Comparison of ENCODE assay signal across 11 cellular contexts in genomic region chr2:64482765-64483504, GRCh38. TPM values are rescaled to one million over a fixed set of nuclear protein-coding genes. Genes with fewer than 3 reads are reported as not detected.
DNase-seq lines count a peak whose midpoint lies in the region; ATAC-seq and TF ChIP-seq lines count a peak whose summit lies in the region.
"Had no signal": no experiment of that assay in that cellular context is flagged by ENCODE, and none has a peak within 500 bp of the region (broad histone marks: within the 10 kb centered on the region; RNA-seq: fewer than 3 reads in every experiment).

No MANE protein-coding gene starts in this region.

- no peak overlapping the region for H3K27ac Mint-ChIP-seq in activated T-helper 17 cell treated with anti-CD3 and anti-CD28 coated beads, Interleukin-2, amount 50 U/mL, for 72 hours
- no peak overlapping the region for H3K27ac Mint-ChIP-seq in activated CD8-positive, alpha-beta T cell treated with anti-CD3 and anti-CD28 coated beads, Interleukin-2, amount 10 ng/mL, durations not matched to agents 7 days and 5 days

- H3K9me3 Mint-ChIP-seq in activated T-helper 17 cell treated with anti-CD3 and anti-CD28 coated beads, Interleukin-2, amount 50 U/mL, for 72 hours: no peaks in the 10 kb centered on the region
- no peaks in the 10 kb centered on the region for H3K9me3 Mint-ChIP-seq in activated CD8-positive, alpha-beta T cell treated with anti-CD3 and anti-CD28 coated beads, Interleukin-2, amount 10 ng/mL, durations not matched to agents 7 days and 5 days (ENCODE audit: insufficient read depth)
- H3K9me3 Mint-ChIP-seq: activated T-cell treated with anti-CD3 and anti-CD28 coated beads, Interleukin-2, amount 50 U/mL, for 4 hours; CD8-positive, alpha-beta memory T cell had no signal

- H3K4me1 Mint-ChIP-seq in activated T-helper 17 cell treated with anti-CD3 and anti-CD28 coated beads, Interleukin-2, amount 50 U/mL, for 72 hours: no peaks in the 10 kb centered on the region
- H3K4me1 Mint-ChIP-seq in activated CD8-positive, alpha-beta T cell treated with anti-CD3 and anti-CD28 coated beads, Interleukin-2, amount 10 ng/mL, durations not matched to agents 7 days and 5 days (ENCODE audit: low read depth): peaks cover 22% of the 10 kb centered on the region

- POLR2A ChIA-PET in activated CD8-positive, alpha-beta T cell treated with anti-CD3 and anti-CD28 coated beads, Interleukin-2, amount 10 ng/mL, durations not matched to agents 7 days and 5 days (lab: Charles Lee): no interaction called here

- no peaks in the 10 kb centered on the region for H3K36me3 Mint-ChIP-seq in activated T-helper 17 cell treated with anti-CD3 and anti-CD28 coated beads, Interleukin-2, amount 50 U/mL, for 72 hours (ENCODE audit: low read depth)
- H3K36me3 Mint-ChIP-seq in activated CD8-positive, alpha-beta T cell treated with anti-CD3 and anti-CD28 coated beads, Interleukin-2, amount 10 ng/mL, durations not matched to agents 7 days and 5 days (ENCODE audit: low read depth): no peaks in the 10 kb centered on the region
- H3K36me3 Mint-ChIP-seq: CD8-positive, alpha-beta memory T cell had no signal

- no peak overlapping the region for H3K4me3 Mint-ChIP-seq in activated T-helper 17 cell treated with anti-CD3 and anti-CD28 coated beads, Interleukin-2, amount 50 U/mL, for 72 hours
- H3K4me3 Mint-ChIP-seq in activated CD8-positive, alpha-beta T cell treated with anti-CD3 and anti-CD28 coated beads, Interleukin-2, amount 10 ng/mL, durations not matched to agents 7 days and 5 days: no peak overlapping the region
- H3K4me3 Mint-ChIP-seq: activated T-cell treated with anti-CD3 and anti-CD28 coated beads, Interleukin-2, amount 50 U/mL, for 4 hours; CD8-positive, alpha-beta memory T cell had no signal

- CTCF ChIA-PET in activated CD8-positive, alpha-beta T cell treated with anti-CD3 and anti-CD28 coated beads, Interleukin-2, amount 10 ng/mL, durations not matched to agents 7 days and 5 days (lab: Charles Lee): interaction anchor here (9.1 kb wide), 1 partner anchor 154 kb away, joined by 230 read pairs; no protein-coding TSS in a partner anchor

- peak; percentile 12 for DNase-seq in HK-2 (ENCODE audit: unreplicated experiment)
- DNase-seq in kidney glomerular epithelial cell (lab: John Stamatoyannopoulos, UW): peak; percentile 16
- no peak for DNase-seq in omental fat pad (ENCODE audit: low spot score)
- no peak for DNase-seq in activated CD8-positive, alpha-beta T cell treated with anti-CD3 and anti-CD28 coated beads, Interleukin-2, amount 10 ng/mL, durations not matched to agents 7 days and 5 days
- no peak for DNase-seq in retina
- DNase-seq in activated gamma-delta T cell (lab: John Stamatoyannopoulos, UW): no peak
- DNase-seq: activated T-cell treated with anti-CD3 and anti-CD28 coated beads, Interleukin-2, amount 50 U/mL, for 4 hours; CD8-positive, alpha-beta memory T cell; GOT3 had no signal

- no peaks in the 10 kb centered on the region for H3K27me3 Mint-ChIP-seq in activated T-helper 17 cell treated with anti-CD3 and anti-CD28 coated beads, Interleukin-2, amount 50 U/mL, for 72 hours
- peaks cover 20% of the 10 kb centered on the region for H3K27me3 Mint-ChIP-seq in activated CD8-positive, alpha-beta T cell treated with anti-CD3 and anti-CD28 coated beads, Interleukin-2, amount 10 ng/mL, durations not matched to agents 7 days and 5 days (ENCODE audit: low read depth)

- ATAC-seq in activated T-helper 17 cell treated with anti-CD3 and anti-CD28 coated beads, Interleukin-2, amount 50 U/mL, for 72 hours (replicated peaks): peak; percentile 41
- ATAC-seq in omental fat pad (ENCODE audit: low FRiP score): no peak
- no peak for ATAC-seq in activated CD8-positive, alpha-beta T cell treated with anti-CD3 and anti-CD28 coated beads, Interleukin-2, amount 10 ng/mL, durations not matched to agents 7 days and 5 days
- ATAC-seq: activated T-cell treated with anti-CD3 and anti-CD28 coated beads, Interleukin-2, amount 50 U/mL, for 4 hours had no signal

- peak overlapping the region; percentile 70 for H3K27ac ChIP-seq in C4-2B

- TF ChIP-seq CTCF in C4-2B (conservative IDR thresholded peaks at IDR 0.05) (no peak), omental fat pad (IDR thresholded peaks at IDR 0.05) (no peak)

RNA-seq across cellular contexts. Expression of gene LGALSL, which starts 29.0 kb away (rescaled TPM):
- 1 to 10 TPM; 1.4 to 2.2 TPM for total RNA-seq in activated T-helper 17 cell treated with anti-CD3 and anti-CD28 coated beads, Interleukin-2, amount 50 U/mL, for 72 hours
- total RNA-seq in omental fat pad: 10 to 100 TPM in 2 of 4 donors, 1 to 10 TPM in 2; 7.8 to 15.9 (median 9.3) TPM
- total RNA-seq in activated CD8-positive, alpha-beta T cell treated with anti-CD3 and anti-CD28 coated beads, Interleukin-2, amount 10 ng/mL, durations not matched to agents 7 days and 5 days: 1 to 10 TPM in 1 of 2 experiments, under 1 TPM in 1; 0.73 to 1.1 TPM

RNA-seq across cellular contexts. Expression of gene AFTPH, which starts 41.2 kb away (rescaled TPM):
- total RNA-seq in activated T-helper 17 cell treated with anti-CD3 and anti-CD28 coated beads, Interleukin-2, amount 50 U/mL, for 72 hours: 10 to 100 TPM; 32.3 to 49.8 TPM
- total RNA-seq in omental fat pad: 10 to 100 TPM; 23.0 to 35.5 (median 27.7) TPM
- 10 to 100 TPM; 26.3 to 27.2 TPM for total RNA-seq in activated CD8-positive, alpha-beta T cell treated with anti-CD3 and anti-CD28 coated beads, Interleukin-2, amount 10 ng/mL, durations not matched to agents 7 days and 5 days

Comparison
In these comparisons a context has a peak if more than half of its experiments do, and no peak if none do; other contexts are left out.
1. DNase-seq: peak in HK-2 (single experiment) and kidney glomerular epithelial cell (single experiment); none in omental fat pad (single experiment), activated CD8-positive, alpha-beta T cell treated with anti-CD3 and anti-CD28 coated beads, Interleukin-2, amount 10 ng/mL, durations not matched to agents 7 days and 5 days (single experiment), retina (single experiment) and activated gamma-delta T cell (single experiment).